ENCODE assay signal across 21 cellular contexts in the genomic region with DNA sequence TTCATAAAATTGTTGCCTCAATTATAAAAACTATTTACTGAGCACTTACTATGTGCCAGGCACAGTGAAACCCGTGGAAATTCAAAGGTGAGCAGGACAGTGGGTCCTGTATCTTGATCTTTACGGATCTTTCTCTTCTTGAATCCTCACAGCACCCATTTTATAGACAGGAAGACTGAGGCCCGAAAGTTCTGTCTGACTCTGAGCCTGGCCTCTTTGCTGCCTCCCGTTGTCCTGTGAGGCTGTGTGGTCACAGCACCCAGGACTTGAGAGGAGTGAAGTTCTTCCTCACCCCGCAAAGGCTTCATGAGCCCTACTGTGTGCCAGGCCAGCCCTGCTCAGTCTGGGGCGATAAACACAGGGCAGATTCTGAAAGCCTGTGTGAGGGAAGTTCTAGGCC. TPM values are rescaled to one million over a fixed set of nuclear protein-coding genes. Genes with fewer than 3 reads are reported as not detected.
"Had no signal": no experiment of that assay in that cellular context is flagged by ENCODE, and none has a peak within 500 bp of the region (broad histone marks: within the 10 kb centered on the region; RNA-seq: fewer than 3 reads in every experiment).

No MANE protein-coding gene starts in this region.

- H3K4me1 Mint-ChIP-seq: IgD-negative memory B cell had no signal

- DNase-seq: KBM-7, MV-4-11, NCI-H1048, NCI-H1105, NCI-H1417, NCI-H1436 treated with DMSO at 0.1 percent for 48 hours, NCI-H1694, NCI-H1930, NCI-H2081, NCI-H2107, NCI-H2227 treated with DMSO at 0.1 percent for 48 hours, NCI-H524, NCI-H69, NCI-H774, PC-3, SIG-M5 had no signal

- H3K27ac Mint-ChIP-seq: IgD-negative memory B cell had no signal

- ATAC-seq: Panc1, PC-3 had no signal

- H3K36me3 Mint-ChIP-seq: IgD-negative memory B cell had no signal

- H3K9me3 ChIP-seq: SJSA1 had no signal

- H3K36me3 ChIP-seq: SJSA1 had no signal

- H3K27me3 ChIP-seq: SJSA1 had no signal

- H3K4me3 ChIP-seq: SJSA1, SK-N-MC had no signal

- H3K27ac ChIP-seq: RWPE1, SJSA1, SK-N-MC had no signal

- H3K4me1 ChIP-seq: SJSA1 had no signal

RNA-seq across cellular contexts. Expression of a gene that starts 13.4 kb away (rescaled TPM):
- polyA plus RNA-seq: IgD-negative memory B cell had no signal
